ENCODE assay signal across 24 cellular contexts in the genomic region with DNA sequence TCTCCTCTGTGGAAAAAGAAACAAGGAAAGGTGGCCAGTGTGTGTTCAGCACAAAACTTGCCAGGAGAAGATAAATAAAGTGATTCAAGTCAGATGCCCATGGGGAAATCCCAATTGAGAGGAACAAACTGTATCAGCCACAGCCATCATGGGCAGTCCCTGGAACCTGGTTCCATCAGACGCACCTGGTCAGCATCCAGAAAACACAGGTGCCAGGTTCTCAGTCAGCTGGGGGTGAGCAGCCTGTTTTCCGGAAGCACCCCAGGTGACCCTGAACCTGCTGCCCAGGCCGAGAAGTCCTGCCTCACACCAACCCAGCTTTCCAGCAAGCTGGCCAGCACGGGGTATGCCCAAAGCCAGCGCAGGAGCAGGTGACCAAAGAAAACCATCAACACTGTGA. TPM values are rescaled to one million over a fixed set of nuclear protein-coding genes. Genes with fewer than 3 reads are reported as not detected.
A peak's percentile ranks its signal among the peaks of the same experiment; 100 is the strongest.
DNase-seq lines count a peak whose midpoint lies in the region; ATAC-seq, FAIRE-seq and TF ChIP-seq lines count a peak whose summit lies in the region.
"Had no signal": no experiment of that assay in that cellular context is flagged by ENCODE, and none has a peak within 500 bp of the region (broad histone marks: within the 10 kb centered on the region; RNA-seq: fewer than 3 reads in every experiment).

No MANE protein-coding gene starts in this region.

- H3K9me3 ChIP-seq in left ventricle myocardium inferior (replicated peaks) (no peaks in the 10 kb centered on the region), kidney (ENCODE audit: control insufficient read depth in 1 of 2, low read length in 2 of 2) (no peaks in the 10 kb centered on the region), parathyroid adenoma (ENCODE audit: control insufficient read depth, low read length) (no peaks in the 10 kb centered on the region)
- H3K9me3 ChIP-seq: A549, esophagus squamous epithelium, gastroesophageal sphincter, Peyer's patch, SJSA1, thoracic aorta had no signal

- H3K4me2 ChIP-seq in parathyroid adenoma (ENCODE audit: low read length): peak overlapping the region; percentile 1
- H3K4me2 ChIP-seq: A549, smooth muscle cell had no signal

- H3K4me1 ChIP-seq in left ventricle myocardium inferior (peaks cover 27% of the 10 kb centered on the region), kidney (ENCODE audit: control insufficient read depth in 1 of 2, insufficient read depth in 1 of 2, low read depth in 1 of 2, low read length in 2 of 2) (peaks cover 9 to 10% of the 10 kb centered on the region in 2 donors), parathyroid adenoma (peaks cover 7% of the 10 kb centered on the region)
- H3K4me1 ChIP-seq: A549 had no signal

- no peaks in the 10 kb centered on the region for H3K36me3 ChIP-seq in left ventricle myocardium inferior
- H3K36me3 ChIP-seq in kidney (ENCODE audit: control insufficient read depth in 1 of 2, insufficient read depth in 2 of 2, low read length in 2 of 2): no peaks in the 10 kb centered on the region
- H3K36me3 ChIP-seq in parathyroid adenoma (ENCODE audit: control insufficient read depth, insufficient read depth, low read length): no peaks in the 10 kb centered on the region
- H3K36me3 ChIP-seq: esophagus squamous epithelium, gastroesophageal sphincter, Peyer's patch, thoracic aorta had no signal

- H3K27me3 ChIP-seq in left ventricle myocardium inferior (ENCODE audit: low read depth) (no peaks in the 10 kb centered on the region), parathyroid adenoma (ENCODE audit: control insufficient read depth, insufficient read depth, low read length) (no peaks in the 10 kb centered on the region)
- H3K27me3 ChIP-seq: esophagus squamous epithelium, gastroesophageal sphincter, Peyer's patch, SJSA1 had no signal

- ATAC-seq in left ventricle myocardium superior (peak; percentile 42), HG03469 (IDR thresholded peaks at IDR 0.05; ENCODE audit: unreplicated experiment) (no peak)
- ATAC-seq: A549; gastroesophageal sphincter; stimulated activated memory B cell treated with anti-CD40 and anti-IgM and Interleukin-4, amounts not matched to agents 10 μg/mL and 1 μg/mL and 100 μg/mL, for 72 hours; T-helper 17 cell had no signal

- H3K9ac ChIP-seq in kidney (ENCODE audit: low read length in 2 of 2) (peak overlapping the region in 1 of 2 donors; percentile 47), parathyroid adenoma (no peak overlapping the region)

- intact Hi-C loops in left ventricle myocardium superior (cut with micrococcal nuclease): no loop called here
- intact Hi-C loops in left ventricle myocardium inferior (cut with micrococcal nuclease): no loop called here
- intact Hi-C loops in kidney (cut with DNase I): no loop called here

- no peak overlapping the region for H2AFZ ChIP-seq in parathyroid adenoma

- TF ChIP-seq CTCF in left ventricle myocardium inferior (IDR thresholded peaks at IDR 0.05; ENCODE audit: borderline replicate concordance): no peak
- TF ChIP-seq CTCF in kidney (IDR thresholded peaks at IDR 0.05; ENCODE audit: borderline replicate concordance, extremely low read depth, insufficient read depth): no peak
- no peak for TF ChIP-seq CTCF in parathyroid adenoma (IDR thresholded peaks at IDR 0.05)

- no peak overlapping the region for H3K27ac ChIP-seq in left ventricle myocardium inferior (replicated peaks)
- peak overlapping the region; percentile 43 to 47 for H3K27ac ChIP-seq in kidney (ENCODE audit: low read depth in 2 of 2, low read length in 2 of 2)
- peak overlapping the region; percentile 59 for H3K27ac ChIP-seq in parathyroid adenoma
- H3K27ac ChIP-seq: A549, esophagus squamous epithelium, gastroesophageal sphincter, SJSA1, thoracic aorta had no signal

- FAIRE-seq in kidney (lab: Jason Lieb, UNC) (no peak), H54 (lab: Jason Lieb, UNC) (no peak)
- FAIRE-seq: A549, GM12891 had no signal

- TF ChIP-seq POLR2A in H54 (IDR thresholded peaks at IDR 0.05; ENCODE audit: low read depth, low read length) (no peak), erythroblast (IDR thresholded peaks at IDR 0.05; ENCODE audit: low read length) (no peak)

- DNase-seq in left ventricle myocardium superior (no peak), left ventricle myocardium inferior (no peak), kidney (peak; percentile 86), H54 (ENCODE audit: insufficient read length, low spot score) (no peak), kidney glomerular epithelial cell (lab: John Stamatoyannopoulos, UW) (no peak), erythroblast (lab: John Stamatoyannopoulos, UW) (no peak)
- DNase-seq: activated CD4-positive, alpha-beta T cell treated with anti-CD3 and anti-CD28 coated beads, Interleukin-2, amount 10 ng/mL, durations not matched to agents 7 days and 5 days; DMS79 treated with DMSO at 0.1 percent for 48 hours; effector memory CD4-positive, alpha-beta T cell; esophagus squamous epithelium; NCI-H1105; NCI-H2107; NCI-H510A; Peyer's patch; T-helper 17 cell had no signal

- no peaks in the 10 kb centered on the region for H3K79me2 ChIP-seq in parathyroid adenoma

- no peak overlapping the region for H3K4me3 ChIP-seq in left ventricle myocardium inferior
- H3K4me3 ChIP-seq in kidney (ENCODE audit: low read length in 2 of 2): no peak overlapping the region
- no peak overlapping the region for H3K4me3 ChIP-seq in parathyroid adenoma (ENCODE audit: low read depth, low read length)
- H3K4me3 ChIP-seq: A549, esophagus squamous epithelium, gastroesophageal sphincter, Peyer's patch, SJSA1, smooth muscle cell, thoracic aorta had no signal

RNA-seq across cellular contexts. Expression of a gene that starts 30.5 kb away (rescaled TPM):
- 10.4 TPM for total RNA-seq in left ventricle myocardium superior
- total RNA-seq in left ventricle myocardium inferior: 6.6 TPM
- 37.2 TPM for total RNA-seq in kidney
- polyA plus RNA-seq in kidney (ENCODE audit: insufficient read depth, low read depth, low replicate concordance): 2.6 TPM
